Comparison of ENCODE assay signal across 8 cellular contexts in genomic region chr7:139645572-139646523, GRCh38.
DNase-seq lines count a peak whose midpoint lies in the region; ATAC-seq and TF ChIP-seq lines count a peak whose summit lies in the region.

No MANE protein-coding gene starts in this region.

- peak; percentile 78 for DNase-seq in ELR (ENCODE audit: low read depth)
- peak; percentile 87 for DNase-seq in NCI-H1092 (lab: John Stamatoyannopoulos, UW)
- DNase-seq in SK-N-DZ (ENCODE audit: low spot score) = peak; percentile 81
- peak; percentile 82 for DNase-seq in activated naive CD4-positive, alpha-beta T cell treated with anti-CD3 and anti-CD28 coated beads, Interleukin-2, amount 50 U/mL, for 16 hours
- peak; percentile 78 for DNase-seq in glomerular visceral epithelial cell (ENCODE audit: extremely low spot score)
- DNase-seq in thyroid gland = peak; percentile 85 to 94

- H3K9me3 ChIP-seq in parathyroid adenoma (ENCODE audit: control insufficient read depth, low read length) (no peaks in the 10 kb centered on the region), thyroid gland (no peaks in the 10 kb centered on the region)

- H2AFZ ChIP-seq in parathyroid adenoma = no peak overlapping the region

- H3K27me3 ChIP-seq in parathyroid adenoma (ENCODE audit: control insufficient read depth, insufficient read depth, low read length) (no peaks in the 10 kb centered on the region), thyroid gland (no peaks in the 10 kb centered on the region)

- 57 to 69% methylated on average over 15 to 19 of the region's 19 CpGs for WGBS in thyroid gland, 2 donors

- peaks cover 21% of the 10 kb centered on the region for H3K79me2 ChIP-seq in parathyroid adenoma

- H3K4me2 ChIP-seq in parathyroid adenoma (ENCODE audit: low read length) = no peak overlapping the region

- TF ChIP-seq CTCF in parathyroid adenoma (IDR thresholded peaks at IDR 0.05) = peak; percentile 94
- peak; percentile 87 to 94 (median 92) for TF ChIP-seq CTCF in thyroid gland (IDR thresholded peaks at IDR 0.05)

- H3K4me3 ChIP-seq in parathyroid adenoma (ENCODE audit: low read depth, low read length) (no peak overlapping the region), thyroid gland (replicated peaks in 1 of 3) (no peak overlapping the region)

- no peaks in the 10 kb centered on the region for H3K4me1 ChIP-seq in parathyroid adenoma
- H3K4me1 ChIP-seq in thyroid gland = peaks cover 0 to 15% of the 10 kb centered on the region in 2 donors

- TF ChIP-seq POLR2A in thyroid gland (IDR thresholded peaks at IDR 0.05) = no peak

- H3K27ac ChIP-seq in parathyroid adenoma (no peak overlapping the region), thyroid gland (no peak overlapping the region)

- no peak for ATAC-seq in GM18520 (IDR thresholded peaks at IDR 0.05; ENCODE audit: unreplicated experiment)

- H3K36me3 ChIP-seq in parathyroid adenoma (ENCODE audit: control insufficient read depth, insufficient read depth, low read length) (no peaks in the 10 kb centered on the region), thyroid gland (no peaks in the 10 kb centered on the region)

- intact Hi-C loops in thyroid gland (cut with DNase I) = loop anchor here (5.0 kb wide), 2 partner anchors 131 to 356 kb away; partner anchors contain the start of gene HIPK2

- no peak overlapping the region for H3K9ac ChIP-seq in parathyroid adenoma
